In genomic region chr11:29025001-29025400, GRCh38 we compare ENCODE assay signal across 18 cellular contexts.
A peak's percentile ranks its signal among the peaks of the same experiment; 100 is the strongest.
DNase-seq lines count a peak whose midpoint lies in the region; ATAC-seq, FAIRE-seq and TF ChIP-seq lines count a peak whose summit lies in the region.
"Had no signal": no experiment of that assay in that cellular context is flagged by ENCODE, and none has a peak within 500 bp of the region (broad histone marks: within the 10 kb centered on the region; RNA-seq: fewer than 3 reads in every experiment).

No MANE protein-coding gene starts in this region.

- in situ Hi-C loops in IMR-90 (cut with MboI; ENCODE audit: low sequenced_read_pairs) = no loop called here

- TF ChIP-seq POLR2A in IMR-90 (IDR thresholded peaks at IDR 0.05; ENCODE audit: low read depth, low read length) = no peak

- no peaks in the 10 kb centered on the region for H3K9me1 ChIP-seq in IMR-90 (ENCODE audit: insufficient read depth, low read length)

- intact Hi-C loops in IMR-90 (cut with micrococcal nuclease) = no loop called here
- intact Hi-C loops in tibial artery (cut with DNase I; ENCODE audit: low total_unique reads) = no loop called here

- H3K4ac ChIP-seq in IMR-90 (ENCODE audit: low read depth, low read length) = peak overlapping the region; percentile 17; the same call in 1 of the 2 replicates

- TF ChIP-seq RAD21 in IMR-90 (IDR thresholded peaks at IDR 0.05; ENCODE audit: low read length) = no peak

- no peaks in the 10 kb centered on the region for H3K27me3 ChIP-seq in ACC112 (ENCODE audit: insufficient read depth, low read length)
- no peaks in the 10 kb centered on the region for H3K27me3 ChIP-seq in IMR-90 (ENCODE audit: control insufficient read depth, insufficient read depth, low read length)
- no peaks in the 10 kb centered on the region for H3K27me3 ChIP-seq in astrocyte (ENCODE audit: insufficient read depth, low read length)
- H3K27me3 ChIP-seq in tibial artery = no peaks in the 10 kb centered on the region

- H3K56ac ChIP-seq in IMR-90 (ENCODE audit: extremely low read depth, insufficient read depth, low read length) = no peak overlapping the region

- peak overlapping the region; percentile 10; the same call in 1 of the 2 replicates for H3K14ac ChIP-seq in IMR-90 (replicated peaks; ENCODE audit: low read depth, low read length)

- no peak overlapping the region for H3K4me3 Mint-ChIP-seq in astrocyte (ENCODE audit: unreplicated experiment)
- H3K4me3 Mint-ChIP-seq in effector memory CD8-positive, alpha-beta T cell = no peak overlapping the region
- H3K4me3 Mint-ChIP-seq: CD14-positive monocyte had no signal

- peak overlapping the region; percentile 22; the same call in 2 of the 3 replicates for H2BK15ac ChIP-seq in IMR-90 (ENCODE audit: low read depth, low read length)

- WGBS in IMR-90 (ENCODE audit: extremely low coverage in 2 of 2, insufficient read length in 1 of 2), 2 experiments = no CpG with 5 or more reads among the region's 3 CpGs

- H3K27me3 Mint-ChIP-seq in astrocyte (ENCODE audit: low read depth, unreplicated experiment) = no peaks in the 10 kb centered on the region
- no peaks in the 10 kb centered on the region for H3K27me3 Mint-ChIP-seq in effector memory CD8-positive, alpha-beta T cell

- no peak for ATAC-seq in IMR-90 (ENCODE audit: low read depth)
- ATAC-seq in effector memory CD8-positive, alpha-beta T cell (replicated peaks) = no peak

- H3K27ac ChIP-seq in ACC112 (ENCODE audit: low read depth, low read length) (peak overlapping the region; percentile 35; the same call in 1 of the 2 replicates), IMR-90 (ENCODE audit: insufficient read depth, low read length) (no peak overlapping the region), astrocyte (ENCODE audit: low read depth, low read length) (peak overlapping the region; percentile 16), tibial artery (no peak overlapping the region)

- H2AK5ac ChIP-seq in IMR-90 (ENCODE audit: low read depth, low read length) = peak overlapping the region; percentile 1; the same call in 1 of the 2 replicates

- H3K9me3 ChIP-seq in IMR-90 (ENCODE audit: control insufficient read depth, insufficient read depth, low read length) (peaks cover 9% of the 10 kb centered on the region), astrocyte (ENCODE audit: insufficient read depth, low read depth, low read length) (no peaks in the 10 kb centered on the region), tibial artery (peaks cover 0 to 15% (median 0%) of the 10 kb centered on the region in 3 donors)
- H3K9me3 ChIP-seq: HAP-1 had no signal

- H3K4me2 ChIP-seq in IMR-90 (ENCODE audit: low read depth, low read length) = no peak overlapping the region
- H3K4me2 ChIP-seq in astrocyte (ENCODE audit: low read length) = no peak overlapping the region

- H4K20me1 ChIP-seq in IMR-90 (ENCODE audit: insufficient read depth, low read length) = no peaks in the 10 kb centered on the region
- H4K20me1 ChIP-seq in astrocyte (ENCODE audit: insufficient read depth, low read length) = no peaks in the 10 kb centered on the region

- POLR2A ChIA-PET in IMR-90 (lab: Charles Lee; ENCODE audit: unreplicated experiment) = no interaction called here

- H3K18ac ChIP-seq in IMR-90 (ENCODE audit: low read depth, low read length) = peak overlapping the region; percentile 30; the same call in 1 of the 2 replicates

- H3K79me1 ChIP-seq in IMR-90 (ENCODE audit: low read depth in 1 of 2, low read length in 2 of 2) = no peaks in the 10 kb centered on the region

- no peak overlapping the region for H3K23ac ChIP-seq in IMR-90 (ENCODE audit: low read depth, low read length)

- H3K36me3 Mint-ChIP-seq in astrocyte (ENCODE audit: low read depth, unreplicated experiment) = peaks cover 3% of the 10 kb centered on the region
- H3K36me3 Mint-ChIP-seq in effector memory CD8-positive, alpha-beta T cell (ENCODE audit: insufficient read depth) = no peaks in the 10 kb centered on the region
- H3K36me3 Mint-ChIP-seq: CD14-positive monocyte had no signal

- H2BK120ac ChIP-seq in IMR-90 (ENCODE audit: low read depth, low read length) = peak overlapping the region; percentile 39

- H3K9ac ChIP-seq in IMR-90 (ENCODE audit: low read depth, low read length) (no peak overlapping the region), astrocyte (ENCODE audit: low read length) (no peak overlapping the region)

- no peak for FAIRE-seq in astrocyte (lab: Jason Lieb, UNC)
- FAIRE-seq: A204.1 had no signal

- H2BK5ac ChIP-seq in IMR-90 (ENCODE audit: low read depth, low read length, poor library complexity, severe bottlenecking) = peak overlapping the region; percentile 31

- TF ChIP-seq CTCF in IMR-90 (conservative IDR thresholded peaks at IDR 0.05; ENCODE audit: low read depth, low read length) (no peak), astrocyte (IDR thresholded peaks at IDR 0.05; ENCODE audit: insufficient read depth, low read depth, low read length) (no peak), tibial artery (IDR thresholded peaks at IDR 0.05) (no peak)

- H4K91ac ChIP-seq in IMR-90 (ENCODE audit: insufficient read depth, low read depth, low read length) = peak overlapping the region; percentile 56; the same call in 1 of the 2 replicates

- no peak overlapping the region for H3K27ac Mint-ChIP-seq in astrocyte (ENCODE audit: unreplicated experiment)
- no peak overlapping the region for H3K27ac Mint-ChIP-seq in effector memory CD8-positive, alpha-beta T cell
- H3K27ac Mint-ChIP-seq: CD14-positive monocyte had no signal

- dilution Hi-C loops in IMR-90 (cut with HindIII; ENCODE audit: low sequenced_read_pairs, unreplicated experiment) = no loop called here

- H3K9me3 Mint-ChIP-seq in astrocyte (ENCODE audit: unreplicated experiment) = peaks cover 1% of the 10 kb centered on the region
- H3K9me3 Mint-ChIP-seq in effector memory CD8-positive, alpha-beta T cell = peaks cover 0 to 13% of the 10 kb centered on the region in 2 donors

- peak overlapping the region; percentile 4; the same call in 1 of the 2 replicates for H4K5ac ChIP-seq in IMR-90 (ENCODE audit: low read depth, low read length)

- CTCF ChIA-PET in IMR-90 (lab: Yijun Ruan, JAX) = no interaction called here

- peaks cover 12% of the 10 kb centered on the region for H3K4me1 Mint-ChIP-seq in astrocyte (ENCODE audit: low read depth, unreplicated experiment)
- no peaks in the 10 kb centered on the region for H3K4me1 Mint-ChIP-seq in effector memory CD8-positive, alpha-beta T cell (ENCODE audit: low read depth in 2 of 2)
- H3K4me1 Mint-ChIP-seq: CD14-positive monocyte had no signal

- H3K79me2 ChIP-seq in ACC112 (ENCODE audit: control insufficient read depth, insufficient read depth, low read length, unreplicated experiment) (no peaks in the 10 kb centered on the region), astrocyte (ENCODE audit: insufficient read depth, low read length) (no peaks in the 10 kb centered on the region)

- H3K4me1 ChIP-seq in ACC112 (ENCODE audit: control insufficient read depth, insufficient read depth, low read length, unreplicated experiment) (peaks cover 30% of the 10 kb centered on the region), IMR-90 (ENCODE audit: control insufficient read depth, insufficient read depth, low read length) (no peaks in the 10 kb centered on the region; the same call in 1 of the 2 replicates), astrocyte (ENCODE audit: insufficient read depth, low read length) (no peaks in the 10 kb centered on the region), tibial artery (no peaks in the 10 kb centered on the region)
- H3K4me1 ChIP-seq: HAP-1 had no signal

- H2AFZ ChIP-seq in ACC112 (ENCODE audit: low read length, unreplicated experiment) (peak overlapping the region; percentile 39), IMR-90 (replicated peaks; ENCODE audit: low read length, poor library complexity) (no peak overlapping the region), astrocyte (ENCODE audit: low read depth, low read length) (peak overlapping the region; percentile 6)

- BruUV-seq in IMR-90 (replicated peaks; lab: Mats Ljungman, UMichigan) = no TSS peak

- DNase-seq in IMR-90 = peak; percentile 47
- peak; percentile 20 for DNase-seq in astrocyte (ENCODE audit: low read depth)
- peak; percentile 24 for DNase-seq in kidney tubule cell (ENCODE audit: low spot score)
- DNase-seq in medulla oblongata (ENCODE audit: extremely low spot score) = no peak
- DNase-seq in tibial artery = no peak
- no peak for DNase-seq in effector memory CD8-positive, alpha-beta T cell
- DNase-seq in NK-92 (lab: John Stamatoyannopoulos, UW; ENCODE audit: unreplicated experiment) = no peak
- DNase-seq: COR-L47, DMS153, KBM-7, NCI-H1105 treated with DMSO at 0.1 percent for 48 hours, NCI-H187, NCI-H446 treated with DMSO at 0.1 percent for 48 hours, NCI-H774 had no signal

- no peak overlapping the region for H3K4me3 ChIP-seq in ACC112 (ENCODE audit: low read depth, low read length)
- H3K4me3 ChIP-seq in IMR-90 (ENCODE audit: insufficient read depth, low read depth, low read length) = no peak overlapping the region
- H3K4me3 ChIP-seq in astrocyte (ENCODE audit: insufficient read depth, low read depth, low read length) = no peak overlapping the region
- H3K4me3 ChIP-seq in tibial artery = no peak overlapping the region
- H3K4me3 ChIP-seq: HAP-1 had no signal

- H3K36me3 ChIP-seq in ACC112 (ENCODE audit: insufficient read depth, low read length) = peaks cover 9% of the 10 kb centered on the region; the same call in 1 of the 2 replicates
- no peaks in the 10 kb centered on the region for H3K36me3 ChIP-seq in IMR-90 (ENCODE audit: control insufficient read depth, insufficient read depth, low read length)
- no peaks in the 10 kb centered on the region for H3K36me3 ChIP-seq in astrocyte (ENCODE audit: insufficient read depth, low read length)
- H3K36me3 ChIP-seq in tibial artery = no peaks in the 10 kb centered on the region
- H3K36me3 ChIP-seq: HAP-1 had no signal

- no peak overlapping the region for H2AK9ac ChIP-seq in IMR-90 (replicated peaks; ENCODE audit: low read depth, low read length, poor library complexity)

- H2BK20ac ChIP-seq in IMR-90 (ENCODE audit: low read depth, low read length) = peak overlapping the region; percentile 57

- H4K8ac ChIP-seq in IMR-90 (ENCODE audit: low read depth in 2 of 2, low read length in 2 of 2) = peak overlapping the region; percentile 24 to 49; a peak in 3 of 4 replicates

TF ChIP-seq in IMR-90, 13 proteins besides CTCF, POLR2A, EP300 and RAD21 (continues in another document):
- no peak for TF ChIP-seq RFX5 (IDR thresholded peaks at IDR 0.05; ENCODE audit: low read depth, low read length)
- no peak for TF ChIP-seq USF2 (IDR thresholded peaks at IDR 0.05; ENCODE audit: low read depth, low read length)
- no peak for TF ChIP-seq MXI1 (IDR thresholded peaks at IDR 0.05; ENCODE audit: borderline replicate concordance, low read depth, low read length)
- TF ChIP-seq CHD1 (IDR thresholded peaks at IDR 0.05; ENCODE audit: low read depth, low read length) = no peak
- TF ChIP-seq NFE2L2 (IDR thresholded peaks at IDR 0.05; ENCODE audit: low read depth, low read length) = no peak
- no peak for TF ChIP-seq FOS (IDR thresholded peaks at IDR 0.05; ENCODE audit: low read depth, low read length)

Comparison
In these comparisons a context has a peak if more than half of its experiments do, and no peak if none do; other contexts are left out.
1. H3K27ac ChIP-seq: peak in ACC112 (single experiment) and astrocyte (single experiment); none in IMR-90 (single experiment) and tibial artery (0 of 2).
2. DNase-seq: peak in IMR-90 (single experiment), astrocyte (single experiment) and kidney tubule cell (single experiment); none in medulla oblongata (single experiment), tibial artery (0 of 2), effector memory CD8-positive, alpha-beta T cell (0 of 3) and NK-92 (single experiment).